ENCODE assay signal across 16 cellular contexts in genomic region chr4:8131826-8132225, GRCh38. TPM values are rescaled to one million over a fixed set of nuclear protein-coding genes. Genes with fewer than 3 reads are reported as not detected.
DNase-seq lines count a peak whose midpoint lies in the region; ATAC-seq and TF ChIP-seq lines count a peak whose summit lies in the region.
"Had no signal": no experiment of that assay in that cellular context is flagged by ENCODE, and none has a peak within 500 bp of the region (broad histone marks: within the 10 kb centered on the region; RNA-seq: fewer than 3 reads in every experiment).

No MANE protein-coding gene starts in this region.

- H3K18ac ChIP-seq in trophoblast cell (ENCODE audit: low read length): no peak overlapping the region

- H2AK5ac ChIP-seq in trophoblast cell (ENCODE audit: low read length): no peak overlapping the region

- ATAC-seq in Right ventricle myocardium inferior: no peak

- no peak overlapping the region for H2BK5ac ChIP-seq in trophoblast cell (ENCODE audit: low read depth, low read length, poor library complexity)

- no peak overlapping the region for H3K4ac ChIP-seq in trophoblast cell (ENCODE audit: low read depth, low read length)

- H3F3A ChIP-seq in neural cell (ENCODE audit: insufficient read depth, low read length, poor library complexity, severe bottlenecking): no peaks in the 10 kb centered on the region

- no peak overlapping the region for H2BK12ac ChIP-seq in trophoblast cell (ENCODE audit: low read length)

- no peak overlapping the region for H4K12ac ChIP-seq in trophoblast cell (ENCODE audit: low read depth, low read length)

- H3K4me2 ChIP-seq in neural cell (ENCODE audit: low read length) (no peak overlapping the region), trophoblast cell (ENCODE audit: low read length) (no peak overlapping the region)

- DNase-seq in Right ventricle myocardium inferior (ENCODE audit: missing footprints) (peak; percentile 23), left ventricle myocardium inferior (no peak), trophoblast cell (peak; percentile 18 to 35), NCI-H1436 (lab: John Stamatoyannopoulos, UW) (no peak), Kasumi-1 (lab: John Stamatoyannopoulos, UW) (no peak)
- DNase-seq in activated CD8-positive, alpha-beta memory T cell treated with anti-CD3 and anti-CD28 coated beads, Interleukin-2, amount 50 U/mL, for 4 hours: no peak
- DNase-seq: C1 segment of cervical spinal cord; Calu3; CD4-positive, alpha-beta memory T cell; DMS53; DMS79 treated with DMSO at 0.1 percent for 48 hours; GOT3; HCEC 1CT had no signal

- TF ChIP-seq RAD21 in neural cell (conservative IDR thresholded peaks at IDR 0.05): no peak

- H2AFZ ChIP-seq in neural cell (ENCODE audit: low read depth, low read length) (no peak overlapping the region), trophoblast cell (ENCODE audit: insufficient read depth, low read length, poor library complexity) (no peak overlapping the region)

- H3K36me3 ChIP-seq in left ventricle myocardium inferior: no peaks in the 10 kb centered on the region
- no peaks in the 10 kb centered on the region for H3K36me3 ChIP-seq in neural cell (ENCODE audit: insufficient read depth, low read length)
- H3K36me3 ChIP-seq in trophoblast cell (ENCODE audit: control insufficient read depth in 1 of 2, insufficient read depth in 2 of 2, low read length in 2 of 2): no peaks in the 10 kb centered on the region

- H4K91ac ChIP-seq in trophoblast cell (ENCODE audit: low read depth, low read length): no peak overlapping the region

- no peak overlapping the region for H3K23ac ChIP-seq in trophoblast cell (ENCODE audit: low read length)

- H3K79me1 ChIP-seq in trophoblast cell (ENCODE audit: low read length): peaks cover 1% of the 10 kb centered on the region

- H3K27me3 ChIP-seq in left ventricle myocardium inferior (ENCODE audit: low read depth) (peaks cover 14% of the 10 kb centered on the region), neural cell (ENCODE audit: insufficient read depth, low read depth, low read length) (no peaks in the 10 kb centered on the region), trophoblast cell (ENCODE audit: insufficient read depth, low read length) (no peaks in the 10 kb centered on the region)

- H3K4me3 ChIP-seq in left ventricle myocardium inferior (no peak overlapping the region), neural cell (ENCODE audit: low read length) (peak overlapping the region; percentile 25), trophoblast cell (ENCODE audit: low read depth, low read length) (no peak overlapping the region)

- no peaks in the 10 kb centered on the region for H3K9me2 ChIP-seq in neural cell (ENCODE audit: insufficient read depth, low read length)

- H3K4me1 ChIP-seq in left ventricle myocardium inferior: peaks cover 23% of the 10 kb centered on the region
- no peaks in the 10 kb centered on the region for H3K4me1 ChIP-seq in trophoblast cell (ENCODE audit: control insufficient read depth in 1 of 2, insufficient read depth in 2 of 2, low read length in 2 of 2)

- H3K27ac ChIP-seq in left ventricle myocardium inferior (replicated peaks): no peak overlapping the region
- H3K27ac ChIP-seq in neural cell (ENCODE audit: low read length): peak overlapping the region; percentile 55
- no peak overlapping the region for H3K27ac ChIP-seq in trophoblast cell (ENCODE audit: low read depth, low read length)
- H3K27ac ChIP-seq: 22Rv1 had no signal

- H3K79me2 ChIP-seq in neural cell (replicated peaks; ENCODE audit: insufficient read depth, low read length): no peaks in the 10 kb centered on the region
- H3K79me2 ChIP-seq in trophoblast cell (ENCODE audit: control insufficient read depth, insufficient read depth, low read length, poor library complexity): no peaks in the 10 kb centered on the region

- intact Hi-C loops in Right ventricle myocardium inferior (cut with DNase I): no loop called here
- intact Hi-C loops in left ventricle myocardium inferior (cut with micrococcal nuclease): no loop called here

- peak overlapping the region; percentile 38 for H3K9ac ChIP-seq in neural cell (ENCODE audit: low read length)
- no peak overlapping the region for H3K9ac ChIP-seq in trophoblast cell (ENCODE audit: low read length)

- H4K8ac ChIP-seq in trophoblast cell (ENCODE audit: low read depth, low read length): no peak overlapping the region

- peak; percentile 10 for TF ChIP-seq EP300 in neural cell (conservative IDR thresholded peaks at IDR 0.05; ENCODE audit: poor library complexity, severe bottlenecking)

- no peak overlapping the region for H3K14ac ChIP-seq in trophoblast cell (ENCODE audit: low read length)

- H2BK120ac ChIP-seq in trophoblast cell (ENCODE audit: insufficient read depth, low read length, poor library complexity): no peak overlapping the region

- H3K9me3 ChIP-seq in left ventricle myocardium inferior (replicated peaks): no peaks in the 10 kb centered on the region
- no peaks in the 10 kb centered on the region for H3K9me3 ChIP-seq in neural cell (ENCODE audit: low read length)
- no peaks in the 10 kb centered on the region for H3K9me3 ChIP-seq in trophoblast cell (ENCODE audit: insufficient read depth, low read depth, low read length)

- no CpG with 5 or more reads among the region's 18 CpGs for WGBS in trophoblast cell (ENCODE audit: extremely low coverage, insufficient coverage, insufficient read length)

- TF ChIP-seq CTCF in left ventricle myocardium inferior (IDR thresholded peaks at IDR 0.05; ENCODE audit: borderline replicate concordance) (no peak), neural cell (IDR thresholded peaks at IDR 0.05; ENCODE audit: poor library complexity, severe bottlenecking) (no peak)

- H4K20me1 ChIP-seq in neural cell (ENCODE audit: insufficient read depth): no peaks in the 10 kb centered on the region

TF ChIP-seq in neural cell, 6 proteins besides CTCF, POLR2A, EP300 and RAD21:
- no peak for TF ChIP-seq TAF1 (IDR thresholded peaks at IDR 0.05; ENCODE audit: low read depth)
- TF ChIP-seq, protein P1, sequence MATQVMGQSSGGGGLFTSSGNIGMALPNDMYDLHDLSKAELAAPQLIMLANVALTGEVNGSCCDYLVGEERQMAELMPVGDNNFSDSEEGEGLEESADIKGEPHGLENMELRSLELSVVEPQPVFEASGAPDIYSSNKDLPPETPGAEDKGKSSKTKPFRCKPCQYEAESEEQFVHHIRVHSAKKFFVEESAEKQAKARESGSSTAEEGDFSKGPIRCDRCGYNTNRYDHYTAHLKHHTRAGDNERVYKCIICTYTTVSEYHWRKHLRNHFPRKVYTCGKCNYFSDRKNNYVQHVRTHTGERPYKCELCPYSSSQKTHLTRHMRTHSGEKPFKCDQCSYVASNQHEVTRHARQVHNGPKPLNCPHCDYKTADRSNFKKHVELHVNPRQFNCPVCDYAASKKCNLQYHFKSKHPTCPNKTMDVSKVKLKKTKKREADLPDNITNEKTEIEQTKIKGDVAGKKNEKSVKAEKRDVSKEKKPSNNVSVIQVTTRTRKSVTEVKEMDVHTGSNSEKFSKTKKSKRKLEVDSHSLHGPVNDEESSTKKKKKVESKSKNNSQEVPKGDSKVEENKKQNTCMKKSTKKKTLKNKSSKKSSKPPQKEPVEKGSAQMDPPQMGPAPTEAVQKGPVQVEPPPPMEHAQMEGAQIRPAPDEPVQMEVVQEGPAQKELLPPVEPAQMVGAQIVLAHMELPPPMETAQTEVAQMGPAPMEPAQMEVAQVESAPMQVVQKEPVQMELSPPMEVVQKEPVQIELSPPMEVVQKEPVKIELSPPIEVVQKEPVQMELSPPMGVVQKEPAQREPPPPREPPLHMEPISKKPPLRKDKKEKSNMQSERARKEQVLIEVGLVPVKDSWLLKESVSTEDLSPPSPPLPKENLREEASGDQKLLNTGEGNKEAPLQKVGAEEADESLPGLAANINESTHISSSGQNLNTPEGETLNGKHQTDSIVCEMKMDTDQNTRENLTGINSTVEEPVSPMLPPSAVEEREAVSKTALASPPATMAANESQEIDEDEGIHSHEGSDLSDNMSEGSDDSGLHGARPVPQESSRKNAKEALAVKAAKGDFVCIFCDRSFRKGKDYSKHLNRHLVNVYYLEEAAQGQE (IDR thresholded peaks at IDR 0.05; ENCODE audit: borderline replicate concordance): no peak
- TF ChIP-seq SMC3 (conservative IDR thresholded peaks at IDR 0.05; ENCODE audit: poor library complexity): no peak
- no peak for TF ChIP-seq POLR2AphosphoS5 (IDR thresholded peaks at IDR 0.05)
- TF ChIP-seq MXI1 (conservative IDR thresholded peaks at IDR 0.05; ENCODE audit: poor library complexity, severe bottlenecking): no peak
- no peak for TF ChIP-seq EZH2 (IDR thresholded peaks at IDR 0.05; ENCODE audit: borderline replicate concordance, insufficient read depth, low read length, poor library complexity, severe bottlenecking)

RNA-seq across cellular contexts. Expression of gene ABLIM2, which starts 26.8 kb away (rescaled TPM):
- total RNA-seq in Right ventricle myocardium inferior (24.9 TPM), left ventricle myocardium inferior (43.5 TPM)
- polyA plus RNA-seq in neural cell: 14.9 and 103 TPM in 2 replicates
- polyA minus RNA-seq in neural cell: 29.7 and 47.6 TPM in 2 replicates
- 3.0 and 3.2 TPM in 2 replicates for polyA plus RNA-seq in trophoblast cell (2013)
- polyA plus RNA-seq: AG04450 had no signal

Comparison
In these comparisons a context has a peak if more than half of its experiments do, and no peak if none do; other contexts are left out.
1. DNase-seq: peak in Right ventricle myocardium inferior (single experiment) and trophoblast cell (2 of 2); none in left ventricle myocardium inferior (single experiment), NCI-H1436 (single experiment), Kasumi-1 (0 of 2) and activated CD8-positive, alpha-beta memory T cell treated with anti-CD3 and anti-CD28 coated beads, Interleukin-2, amount 50 U/mL, for 4 hours (single experiment).